ENCODE assay signal across 10 cellular contexts in the genomic region with DNA sequence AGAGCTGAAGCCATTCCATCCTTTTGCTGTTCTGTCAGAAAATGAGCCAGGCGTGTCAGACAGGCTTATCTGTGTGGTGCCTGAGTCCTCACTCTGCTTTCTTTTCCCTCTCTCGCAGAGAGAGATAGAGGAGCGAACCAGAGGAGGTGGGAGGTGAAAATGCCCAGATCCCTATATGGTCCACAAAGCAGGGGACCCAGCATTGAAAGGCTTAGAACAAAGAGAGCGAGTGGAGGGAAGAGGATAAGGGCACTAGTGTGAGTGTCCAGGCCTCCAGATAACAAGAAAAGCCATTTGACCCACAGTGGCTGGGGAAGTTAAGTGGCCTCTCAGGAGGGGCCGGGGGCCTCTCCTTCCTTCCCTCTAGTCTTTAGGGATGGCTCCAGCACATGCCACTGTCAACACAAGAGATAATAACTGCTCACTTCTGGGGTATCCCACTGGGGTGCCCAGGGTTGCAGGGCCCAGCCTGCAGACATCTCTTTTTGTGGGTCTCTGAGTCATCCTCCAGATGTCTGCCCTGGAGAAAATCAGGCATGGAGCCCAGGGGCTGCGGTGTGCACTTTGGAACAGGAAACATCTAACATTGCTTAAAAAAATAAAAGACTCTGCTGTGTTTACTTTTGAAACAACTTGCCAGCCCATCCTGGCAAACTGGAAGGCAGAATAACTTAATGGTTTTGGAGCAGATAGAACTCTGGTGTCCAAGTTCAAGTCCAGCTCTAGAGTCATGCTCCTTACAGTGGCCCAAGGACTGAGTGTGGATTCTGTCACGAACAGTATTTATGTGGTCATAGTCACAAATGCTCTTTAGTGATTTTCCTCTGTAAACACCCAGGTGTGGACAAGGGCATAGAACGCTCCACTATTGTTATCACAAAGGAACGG.
A peak's percentile ranks its signal among the peaks of the same experiment; 100 is the strongest.
DNase-seq lines count a peak whose midpoint lies in the region; ATAC-seq and TF ChIP-seq lines count a peak whose summit lies in the region.
"Had no signal": no experiment of that assay in that cellular context is flagged by ENCODE, and none has a peak within 500 bp of the region (broad histone marks: within the 10 kb centered on the region; RNA-seq: fewer than 3 reads in every experiment).

No MANE protein-coding gene starts in this region.

- H3K9me3 ChIP-seq in thoracic aorta, result no peaks in the 10 kb centered on the region

- H3K36me3 ChIP-seq in brain microvascular endothelial cell (replicated peaks), result no peaks in the 10 kb centered on the region
- no peaks in the 10 kb centered on the region for H3K36me3 ChIP-seq in thoracic aorta

- DNase-seq in HT1080 (ENCODE audit: low read depth) (peak; percentile 71), brain microvascular endothelial cell (peak; percentile 92), islet precursor cell (peak; percentile 58), thoracic aorta (ENCODE audit: low spot score) (peak; percentile 51)
- DNase-seq in stimulated activated CD4-positive, alpha-beta T cell treated with anti-CD3 and anti-CD28 coated beads, Interleukin-2, amount 100 ng/mL, for 48 hours, result no peak
- DNase-seq: caudate nucleus, NCI-H1105 treated with DMSO at 0.1 percent for 48 hours had no signal

- no peak for TF ChIP-seq CTCF in brain microvascular endothelial cell (IDR thresholded peaks at IDR 0.05; ENCODE audit: low read depth, low read length, missing control alignments)
- TF ChIP-seq CTCF in thoracic aorta (IDR thresholded peaks at IDR 0.05), result no peak

- in situ Hi-C loops in brain microvascular endothelial cell (cut with HindIII; ENCODE audit: low pct_ligation_motif_present, low sequenced_read_pairs), result no loop called here

- H3K27me3 ChIP-seq in brain microvascular endothelial cell (replicated peaks), result peaks cover 4% of the 10 kb centered on the region
- no peaks in the 10 kb centered on the region for H3K27me3 ChIP-seq in thoracic aorta (replicated peaks; ENCODE audit: insufficient read depth)

- H3K4me1 ChIP-seq in thoracic aorta (ENCODE audit: control insufficient read depth in 1 of 2, low read depth in 2 of 2), result peaks cover 6 to 35% of the 10 kb centered on the region in 2 donors

- H3K4me3 ChIP-seq in brain microvascular endothelial cell (ENCODE audit: low read depth, low read length) (no peak overlapping the region), thoracic aorta (no peak overlapping the region)

- ATAC-seq in thoracic aorta (ENCODE audit: insufficient number of reproducible peaks, low FRiP score, low read depth), result peak; percentile 77
- no peak for ATAC-seq in GM18517 (IDR thresholded peaks at IDR 0.05; ENCODE audit: unreplicated experiment)
- no peak for ATAC-seq in GM18907 (IDR thresholded peaks at IDR 0.05; ENCODE audit: unreplicated experiment)
- ATAC-seq in HG02852 (IDR thresholded peaks at IDR 0.05; ENCODE audit: unreplicated experiment), result no peak

- H3K27ac ChIP-seq in brain microvascular endothelial cell (peak overlapping the region; percentile 17), thoracic aorta (peak overlapping the region; percentile 31 to 33)

Comparison
In these comparisons a context has a peak if more than half of its experiments do, and no peak if none do; other contexts are left out.
1. DNase-seq: peak in HT1080 (single experiment), brain microvascular endothelial cell (single experiment), islet precursor cell (single experiment) and thoracic aorta (single experiment); none in stimulated activated CD4-positive, alpha-beta T cell treated with anti-CD3 and anti-CD28 coated beads, Interleukin-2, amount 100 ng/mL, for 48 hours (0 of 2).